ENCODE assay signal across 8 cellular contexts in the genomic region with DNA sequence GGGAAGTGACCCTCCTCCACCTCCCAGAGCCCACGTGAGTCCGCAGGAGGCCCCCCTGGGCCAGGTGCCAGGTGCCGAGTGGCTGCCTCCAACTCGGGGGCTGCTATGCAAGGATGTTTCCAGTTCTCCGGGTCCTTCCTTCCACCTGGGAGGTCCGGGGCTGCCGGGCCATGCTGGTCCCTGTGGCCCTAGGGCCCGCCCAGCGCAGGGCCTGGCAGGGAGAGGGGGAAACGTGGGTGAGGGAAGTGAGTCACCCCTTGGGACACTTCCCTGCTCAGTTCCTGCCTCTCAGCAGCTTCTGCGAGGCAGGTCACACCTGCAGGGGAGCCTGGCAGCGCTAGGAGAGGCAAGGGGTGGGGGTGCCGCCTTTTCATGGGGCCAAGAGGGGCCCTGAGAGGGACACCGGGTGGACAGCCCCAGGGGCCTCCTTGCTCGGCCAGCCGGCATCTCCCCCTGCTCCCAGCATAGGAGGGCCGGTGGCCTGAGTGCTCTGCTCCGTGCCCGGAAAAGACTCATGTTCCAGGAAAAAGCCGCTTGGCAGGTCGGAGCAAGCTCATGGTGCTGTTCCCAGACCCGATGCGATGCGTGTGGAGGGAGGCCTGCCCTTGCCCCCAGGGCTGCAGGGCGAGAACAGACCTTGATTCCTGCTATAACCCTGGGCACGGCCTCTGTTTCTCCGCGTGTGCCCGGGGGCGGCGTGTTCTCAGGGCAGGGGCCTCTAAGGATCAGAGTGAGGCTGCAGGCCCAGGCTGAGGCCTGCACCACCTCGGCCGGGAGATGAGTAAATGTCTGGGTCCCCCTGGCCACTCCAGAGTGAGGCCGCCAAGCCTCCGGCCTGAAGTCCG. TPM values are rescaled to one million over a fixed set of nuclear protein-coding genes. Genes with fewer than 3 reads are reported as not detected.
DNase-seq lines count a peak whose midpoint lies in the region; ATAC-seq and TF ChIP-seq lines count a peak whose summit lies in the region.

No MANE protein-coding gene starts in this region.

- peak overlapping the region; percentile 80 for H3K27ac ChIP-seq in layer of hippocampus (ENCODE audit: low read depth, low read length)
- peak overlapping the region; percentile 83 to 92 (median 88) for H3K27ac ChIP-seq in transverse colon

- ATAC-seq in GM19023 (IDR thresholded peaks at IDR 0.05; ENCODE audit: unreplicated experiment) (no peak), HG03432 (IDR thresholded peaks at IDR 0.05; ENCODE audit: unreplicated experiment) (no peak)

- no peak for TF ChIP-seq RAD21 in Ishikawa (IDR thresholded peaks at IDR 0.05; ENCODE audit: low read depth)

- TF ChIP-seq EP300 in Ishikawa (IDR thresholded peaks at IDR 0.05; ENCODE audit: borderline replicate concordance) (peak; percentile 87), transverse colon (IDR thresholded peaks at IDR 0.05; ENCODE audit: low read depth) (no peak)

- no peak for TF ChIP-seq CTCF in transverse colon (IDR thresholded peaks at IDR 0.05)

- TF ChIP-seq POLR2A in transverse colon (IDR thresholded peaks at IDR 0.05): no peak

- peaks cover 19 to 29% (median 24%) of the 10 kb centered on the region in 4 donors for H3K4me1 ChIP-seq in transverse colon

- no peaks in the 10 kb centered on the region for H3K36me3 ChIP-seq in transverse colon

- peak overlapping the region in 1 of 4 donors; percentile 11 for H3K4me3 ChIP-seq in transverse colon

- WGBS in transverse colon (ENCODE audit: low coverage in 1 of 2), 2 donors: 55% methylated on average over 35 of the region's 36 CpGs; no CpG with 5 or more reads in 1 of the 2 donors

- in situ Hi-C loops in transverse colon (cut with MboI; ENCODE audit: low pct_ligation_motif_present in 1 of 4, low pct_unique_long_range_greater_than_20kb in 1 of 4, low sequenced_read_pairs in 3 of 4): loop anchor here (5.0 to 25.0 kb wide), 4 partner anchors 108 to 308 kb away; no protein-coding TSS in a partner anchor

- intact Hi-C loops in transverse colon (cut with DNase I; ENCODE audit: low total_unique reads): loop anchor here (2.0 to 10.0 kb wide), 2 partner anchors 68 to 110 kb away; no protein-coding TSS in a partner anchor

- H3K27me3 ChIP-seq in layer of hippocampus (ENCODE audit: control insufficient read depth, insufficient read depth, low read length) (no peaks in the 10 kb centered on the region), transverse colon (no peaks in the 10 kb centered on the region)

- H3K9me3 ChIP-seq in transverse colon: peaks cover 0 to 6% of the 10 kb centered on the region in 2 donors

- DNase-seq in AG08395 (ENCODE audit: low spot score) (peak; percentile 62), astrocyte of the hippocampus (ENCODE audit: low read depth, low spot score) (peak; percentile 79), transverse colon (peak; percentile 45), globus pallidus (ENCODE audit: low spot score) (no peak)

TF ChIP-seq in Ishikawa, 13 proteins besides CTCF, POLR2A, EP300 and RAD21:
- 0 out of 2 replicates have a peak, but pooled peaks have one; percentile 4 for TF ChIP-seq CREB1 (IDR thresholded peaks at IDR 0.05; ENCODE audit: low read depth)
- TF ChIP-seq YY1 (IDR thresholded peaks at IDR 0.05; ENCODE audit: low read depth): peak; percentile 7; the same call in 1 of the 2 replicates
- TF ChIP-seq CEBPB (IDR thresholded peaks at IDR 0.05): no peak; the same call in 1 of the 2 replicates
- peak; percentile 32 for TF ChIP-seq TAF1 (IDR thresholded peaks at IDR 0.05; ENCODE audit: low read depth)
- TF ChIP-seq, protein P1, sequence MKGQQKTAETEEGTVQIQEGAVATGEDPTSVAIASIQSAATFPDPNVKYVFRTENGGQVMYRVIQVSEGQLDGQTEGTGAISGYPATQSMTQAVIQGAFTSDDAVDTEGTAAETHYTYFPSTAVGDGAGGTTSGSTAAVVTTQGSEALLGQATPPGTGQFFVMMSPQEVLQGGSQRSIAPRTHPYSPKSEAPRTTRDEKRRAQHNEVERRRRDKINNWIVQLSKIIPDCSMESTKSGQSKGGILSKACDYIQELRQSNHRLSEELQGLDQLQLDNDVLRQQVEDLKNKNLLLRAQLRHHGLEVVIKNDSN (IDR thresholded peaks at IDR 0.05): no peak
- peak; percentile 82 for TF ChIP-seq NFIC (IDR thresholded peaks at IDR 0.05)
- TF ChIP-seq TCF12 (IDR thresholded peaks at IDR 0.05; ENCODE audit: low read depth): peak; percentile 89
- peak; percentile 59; the same call in 1 of the 2 replicates for TF ChIP-seq FOXM1 (IDR thresholded peaks at IDR 0.05; ENCODE audit: borderline replicate concordance, low read depth)
- peak; percentile 84 for TF ChIP-seq EGR1 (IDR thresholded peaks at IDR 0.05)
- no peak for TF ChIP-seq REST (IDR thresholded peaks at IDR 0.05; ENCODE audit: low read depth)
- peak; percentile 11; the same call in 1 of the 2 replicates for TF ChIP-seq ZBTB7A (IDR thresholded peaks at IDR 0.05; ENCODE audit: low read depth)
- TF ChIP-seq, protein P2, sequence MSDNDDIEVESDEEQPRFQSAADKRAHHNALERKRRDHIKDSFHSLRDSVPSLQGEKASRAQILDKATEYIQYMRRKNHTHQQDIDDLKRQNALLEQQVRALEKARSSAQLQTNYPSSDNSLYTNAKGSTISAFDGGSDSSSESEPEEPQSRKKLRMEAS (IDR thresholded peaks at IDR 0.05): peak; percentile 68
- TF ChIP-seq TEAD4 (IDR thresholded peaks at IDR 0.05): peak; percentile 46

RNA-seq across cellular contexts. Expression of gene WNT7B, which starts 30.3 kb away (rescaled TPM):
- not detected for total RNA-seq in transverse colon
